24 cellular contexts compared by ENCODE assay signal in genomic region chr10:33326897-33327296, GRCh38. TPM values are rescaled to one million over a fixed set of nuclear protein-coding genes. Genes with fewer than 3 reads are reported as not detected.
A peak's percentile ranks its signal among the peaks of the same experiment; 100 is the strongest.
DNase-seq lines count a peak whose midpoint lies in the region; ATAC-seq and TF ChIP-seq lines count a peak whose summit lies in the region.
"Had no signal": no experiment of that assay in that cellular context is flagged by ENCODE, and none has a peak within 500 bp of the region (broad histone marks: within the 10 kb centered on the region; RNA-seq: fewer than 3 reads in every experiment).

No MANE protein-coding gene starts in this region.

- H3K9me3 ChIP-seq in IMR-90 (ENCODE audit: control insufficient read depth, insufficient read depth, low read length): no peaks in the 10 kb centered on the region
- H3K9me3 ChIP-seq in mammary epithelial cell (replicated peaks; ENCODE audit: insufficient read depth, low read length): no peaks in the 10 kb centered on the region
- H3K9me3 ChIP-seq in left ventricle myocardium inferior (replicated peaks): no peaks in the 10 kb centered on the region
- no peaks in the 10 kb centered on the region for H3K9me3 ChIP-seq in CD8-positive, alpha-beta T cell (ENCODE audit: low read length)
- H3K9me3 ChIP-seq: adrenal gland, thyroid gland had no signal

- H2BK5ac ChIP-seq in IMR-90 (ENCODE audit: low read depth, low read length, poor library complexity, severe bottlenecking): peak overlapping the region; percentile 66

- no peak overlapping the region for H3K18ac ChIP-seq in IMR-90 (ENCODE audit: low read depth, low read length)

- DNase-seq in IMR-90 (no peak), mammary epithelial cell (no peak), left ventricle myocardium inferior (no peak), renal cortical epithelial cell (ENCODE audit: low read depth) (peak; percentile 31), SK-N-DZ (ENCODE audit: low spot score) (no peak), substantia nigra (lab: John Stamatoyannopoulos, UW) (no peak)
- DNase-seq in CD8-positive, alpha-beta T cell: no peak
- DNase-seq: activated CD4-positive, alpha-beta T cell treated with anti-CD3 and anti-CD28 coated beads for 1 hour; activated CD8-positive, alpha-beta T cell treated with anti-CD3 and anti-CD28 coated beads, Interleukin-2, amount 10 ng/mL, durations not matched to agents 7 days and 5 days; activated gamma-delta T cell treated with Interleukin-2 at 50 U/mL for 16 hours; adrenal gland; CD4-positive, alpha-beta memory T cell; DMS153; HCEC 1CT; left colon; NCI-H1694 treated with DMSO at 0.1 percent for 48 hours; NCI-H69; SHP77; stimulated activated CD4-positive, alpha-beta T cell treated with anti-CD3 and anti-CD28 coated beads, Interleukin-4, amount 100 ng/mL, for 1 hour; stimulated activated naive CD4-positive, alpha-beta T cell; thyroid gland had no signal

- no peak for TF ChIP-seq CTCF in IMR-90 (conservative IDR thresholded peaks at IDR 0.05; ENCODE audit: low read depth, low read length)
- no peak for TF ChIP-seq CTCF in mammary epithelial cell (conservative IDR thresholded peaks at IDR 0.05 in 1 of 2, IDR thresholded peaks at IDR 0.05 in 1 of 2; ENCODE audit: extremely low read depth in 1 of 2, insufficient read depth in 1 of 2, low read depth in 1 of 2, low read length in 2 of 2)
- no peak for TF ChIP-seq CTCF in left ventricle myocardium inferior (IDR thresholded peaks at IDR 0.05; ENCODE audit: borderline replicate concordance)
- no peak for TF ChIP-seq CTCF in CD8-positive, alpha-beta T cell (IDR thresholded peaks at IDR 0.05)

- CTCF ChIA-PET in IMR-90 (lab: Yijun Ruan, JAX) (interaction anchor here (0.7 to 2.1 kb wide), 4 partner anchors 50 to 1119 kb away, joined by 3 to 10 read pairs (median 5); no protein-coding TSS in a partner anchor), mammary epithelial cell (lab: Charles Lee; ENCODE audit: low non-redundant PET) (no interaction called here)
- CTCF ChIA-PET in CD8-positive, alpha-beta T cell (lab: Charles Lee): no interaction called here

- no peak overlapping the region for H3K14ac ChIP-seq in IMR-90 (replicated peaks; ENCODE audit: low read depth, low read length)

- H4K20me1 ChIP-seq in IMR-90 (ENCODE audit: insufficient read depth, low read length) (no peaks in the 10 kb centered on the region), mammary epithelial cell (ENCODE audit: insufficient read depth, low read length) (no peaks in the 10 kb centered on the region)

- H3K9me3 Mint-ChIP-seq in CD8-positive, alpha-beta T cell: no peaks in the 10 kb centered on the region
- H3K9me3 Mint-ChIP-seq: CD4-positive, alpha-beta memory T cell; natural killer cell treated with Interleukin-12 subunit alpha and Interleukin-12 subunit beta and Interleukin-15 and Interleukin-18, amount 100 ng/mL, for 72 hours had no signal

- no peak for TF ChIP-seq RAD21 in IMR-90 (IDR thresholded peaks at IDR 0.05; ENCODE audit: low read length)

- peak overlapping the region; percentile 49; the same call in 1 of the 2 replicates for H3K23ac ChIP-seq in IMR-90 (ENCODE audit: low read depth, low read length)

- H3K79me1 ChIP-seq in IMR-90 (ENCODE audit: low read depth in 1 of 2, low read length in 2 of 2): peaks cover 15 to 48% of the 10 kb centered on the region in 2 experiments

- no peak overlapping the region for H2BK20ac ChIP-seq in IMR-90 (ENCODE audit: low read depth, low read length)

- no peak overlapping the region for H2BK15ac ChIP-seq in IMR-90 (ENCODE audit: low read depth, low read length)

- dilution Hi-C loops in IMR-90 (cut with HindIII; ENCODE audit: low sequenced_read_pairs, unreplicated experiment): no loop called here
- dilution Hi-C loops in mammary epithelial cell (cut with HindIII; ENCODE audit: low sequenced_read_pairs): no loop called here

- H3K79me2 ChIP-seq in mammary epithelial cell (ENCODE audit: insufficient read depth, low read length): peaks cover 100% of the 10 kb centered on the region

- no peak overlapping the region for H2BK120ac ChIP-seq in IMR-90 (ENCODE audit: low read depth, low read length)

- no peak for TF ChIP-seq POLR2A in IMR-90 (IDR thresholded peaks at IDR 0.05; ENCODE audit: low read depth, low read length)

- H3K4me3 ChIP-seq in IMR-90 (ENCODE audit: insufficient read depth, low read depth, low read length): no peak overlapping the region
- H3K4me3 ChIP-seq in mammary epithelial cell (replicated peaks in 1 of 3; ENCODE audit: insufficient read depth in 1 of 3, low read depth in 2 of 3, low read length in 3 of 3): no peak overlapping the region
- peak overlapping the region; percentile 82 for H3K4me3 ChIP-seq in left ventricle myocardium inferior
- H3K4me3 ChIP-seq in CD8-positive, alpha-beta T cell (ENCODE audit: low read depth, low read length): no peak overlapping the region
- H3K4me3 ChIP-seq: K562, skin epidermis, thyroid gland had no signal

- H3K9me1 ChIP-seq in IMR-90 (ENCODE audit: insufficient read depth, low read length): 0 out of 2 replicates have a peak, but pooled peaks cover 4% of the 10 kb centered on the region

- H3K4me1 Mint-ChIP-seq in CD8-positive, alpha-beta T cell (ENCODE audit: low read depth): peaks cover 6% of the 10 kb centered on the region

- no peak overlapping the region for H4K5ac ChIP-seq in IMR-90 (ENCODE audit: low read depth, low read length)

- no CpG with 5 or more reads among the region's 2 CpGs for WGBS in IMR-90 (ENCODE audit: extremely low coverage in 2 of 2, insufficient read length in 1 of 2), 2 experiments
- WGBS in mammary epithelial cell (ENCODE audit: low coverage, missing lambda C conversion rate): 88% methylated on average over 2 of the region's 2 CpGs

- H2AFZ ChIP-seq in IMR-90 (replicated peaks; ENCODE audit: low read length, poor library complexity) (no peak overlapping the region), mammary epithelial cell (ENCODE audit: low read depth, low read length) (no peak overlapping the region)

- POLR2A ChIA-PET in IMR-90 (lab: Charles Lee; ENCODE audit: unreplicated experiment): no interaction called here
- POLR2A ChIA-PET in CD8-positive, alpha-beta T cell (lab: Charles Lee): no interaction called here

- no peak overlapping the region for H2AK5ac ChIP-seq in IMR-90 (ENCODE audit: low read depth, low read length)

- H3K4ac ChIP-seq in IMR-90 (ENCODE audit: low read depth, low read length): no peak overlapping the region

- H2AK9ac ChIP-seq in IMR-90 (replicated peaks; ENCODE audit: low read depth, low read length, poor library complexity): no peak overlapping the region

- in situ Hi-C loops in IMR-90 (cut with MboI; ENCODE audit: low sequenced_read_pairs) (loop anchor here (25.0 kb wide), 2 partner anchors 585 to 785 kb away; no protein-coding TSS in a partner anchor), mammary epithelial cell (cut with MboI; ENCODE audit: low sequenced_read_pairs in 2 of 2) (loop anchor here (10.0 to 25.0 kb wide), 3 partner anchors 585 to 1328 kb away; no protein-coding TSS in a partner anchor)

- no peaks in the 10 kb centered on the region for H3K36me3 Mint-ChIP-seq in CD8-positive, alpha-beta T cell
- H3K36me3 Mint-ChIP-seq: CD4-positive, alpha-beta memory T cell; natural killer cell treated with Interleukin-12 subunit alpha and Interleukin-12 subunit beta and Interleukin-15 and Interleukin-18, amount 100 ng/mL, for 72 hours had no signal

- H3K27me3 Mint-ChIP-seq in CD8-positive, alpha-beta T cell (ENCODE audit: low read depth): peaks cover 29% of the 10 kb centered on the region

- H3K56ac ChIP-seq in IMR-90 (ENCODE audit: extremely low read depth, insufficient read depth, low read length): no peak overlapping the region

- intact Hi-C loops in IMR-90 (cut with micrococcal nuclease) (no loop called here), mammary epithelial cell (cut with micrococcal nuclease) (loop anchor here (10.0 kb wide), 1 partner anchor 532 kb away; no protein-coding TSS in a partner anchor), left ventricle myocardium inferior (cut with micrococcal nuclease) (no loop called here)
- intact Hi-C loops in CD8-positive, alpha-beta T cell (cut with DNase I, micrococcal nuclease): loop anchor here in 1 of 2 experiments (10.0 kb wide), 1 partner anchor 132 kb away; no protein-coding TSS in a partner anchor

- no peak overlapping the region for H3K4me3 Mint-ChIP-seq in CD8-positive, alpha-beta T cell
- H3K4me3 Mint-ChIP-seq: activated CD8-positive, alpha-beta T cell treated with anti-CD3 and anti-CD28 coated beads, Interleukin-2, amount 10 ng/mL, durations not matched to agents 7 days and 5 days; CD4-positive, alpha-beta memory T cell; natural killer cell treated with Interleukin-12 subunit alpha and Interleukin-12 subunit beta and Interleukin-15 and Interleukin-18, amount 100 ng/mL, for 72 hours had no signal

- H3K4me2 ChIP-seq in IMR-90 (ENCODE audit: low read depth, low read length) (peak overlapping the region; percentile 27; the same call in 1 of the 2 replicates), mammary epithelial cell (ENCODE audit: insufficient read depth, low read depth, low read length) (peak overlapping the region; percentile 25)

- no peak overlapping the region for H4K8ac ChIP-seq in IMR-90 (ENCODE audit: low read depth in 2 of 2, low read length in 2 of 2)

- H4K91ac ChIP-seq in IMR-90 (ENCODE audit: insufficient read depth, low read depth, low read length): no peak overlapping the region

- peaks cover 10% of the 10 kb centered on the region for H3K36me3 ChIP-seq in IMR-90 (ENCODE audit: control insufficient read depth, insufficient read depth, low read length)
- H3K36me3 ChIP-seq in mammary epithelial cell (ENCODE audit: insufficient read depth, low read length): peaks cover 67% of the 10 kb centered on the region
- H3K36me3 ChIP-seq in left ventricle myocardium inferior: peaks cover 66% of the 10 kb centered on the region
- no peaks in the 10 kb centered on the region for H3K36me3 ChIP-seq in CD8-positive, alpha-beta T cell (ENCODE audit: insufficient read depth, low read length)

- H3K27me3 ChIP-seq in IMR-90 (ENCODE audit: control insufficient read depth, insufficient read depth, low read length) (no peaks in the 10 kb centered on the region), mammary epithelial cell (ENCODE audit: insufficient read depth, low read length) (no peaks in the 10 kb centered on the region), left ventricle myocardium inferior (ENCODE audit: low read depth) (no peaks in the 10 kb centered on the region)
- peaks cover 8% of the 10 kb centered on the region for H3K27me3 ChIP-seq in CD8-positive, alpha-beta T cell (ENCODE audit: insufficient read depth, low read length)
- H3K27me3 ChIP-seq: adrenal gland, thyroid gland had no signal

- H3K9ac ChIP-seq in IMR-90 (ENCODE audit: low read depth, low read length): no peak overlapping the region
- no peak overlapping the region for H3K9ac ChIP-seq in mammary epithelial cell (ENCODE audit: insufficient read depth, low read length)

- BruUV-seq in IMR-90 (replicated peaks; lab: Mats Ljungman, UMichigan) (no TSS peak), mammary epithelial cell (replicated peaks; lab: Mats Ljungman, UMichigan) (no TSS peak)

- no peak overlapping the region for H3K27ac Mint-ChIP-seq in CD8-positive, alpha-beta T cell
- H3K27ac Mint-ChIP-seq: activated CD8-positive, alpha-beta T cell treated with anti-CD3 and anti-CD28 coated beads, Interleukin-2, amount 10 ng/mL, durations not matched to agents 7 days and 5 days; CD4-positive, alpha-beta memory T cell; natural killer cell treated with Interleukin-12 subunit alpha and Interleukin-12 subunit beta and Interleukin-15 and Interleukin-18, amount 100 ng/mL, for 72 hours had no signal

- ATAC-seq in IMR-90 (ENCODE audit: low read depth): 0 out of 2 replicates have a peak, but pooled peaks have one; percentile 9
- ATAC-seq in CD8-positive, alpha-beta T cell: no peak
- ATAC-seq: activated CD8-positive, alpha-beta T cell treated with anti-CD3 and anti-CD28 coated beads, Interleukin-2, amount 10 ng/mL, durations not matched to agents 7 days and 5 days; K562; left colon; natural killer cell treated with Interleukin-12 subunit alpha and Interleukin-12 subunit beta and Interleukin-15 and Interleukin-18, amount 100 ng/mL, for 72 hours had no signal

- H3K4me1 ChIP-seq in IMR-90 (ENCODE audit: control insufficient read depth, insufficient read depth, low read length) (peaks cover 10% of the 10 kb centered on the region), mammary epithelial cell (ENCODE audit: insufficient read depth, low read length) (peaks cover 39% of the 10 kb centered on the region), left ventricle myocardium inferior (peaks cover 99% of the 10 kb centered on the region)
- H3K4me1 ChIP-seq in CD8-positive, alpha-beta T cell (ENCODE audit: insufficient read depth, low read length): peaks cover 5% of the 10 kb centered on the region

- peak overlapping the region; percentile 28; the same call in 1 of the 2 replicates for H3K27ac ChIP-seq in IMR-90 (ENCODE audit: insufficient read depth, low read length)
- no peak overlapping the region for H3K27ac ChIP-seq in mammary epithelial cell (ENCODE audit: insufficient read depth, low read depth, low read length)
- H3K27ac ChIP-seq in left ventricle myocardium inferior (replicated peaks): peak overlapping the region; percentile 99
- no peak overlapping the region for H3K27ac ChIP-seq in CD8-positive, alpha-beta T cell (ENCODE audit: low read depth, low read length)
- no peak overlapping the region for H3K27ac ChIP-seq in substantia nigra (ENCODE audit: low read depth, low read length, poor library complexity, severe bottlenecking)
- H3K27ac ChIP-seq: adrenal gland had no signal

RNA-seq across cellular contexts. Expression of gene NRP1, which starts 7.6 kb away (rescaled TPM):
- total RNA-seq in IMR-90 (2012; rRNA removed) (191 and 227 TPM in 2 replicates), mammary epithelial cell (100 to 1,000 TPM in 1 of 2 donors, 10 to 100 TPM in 1; 40.2 to 226 TPM), left ventricle myocardium inferior (168 TPM), renal cortical epithelial cell (52.3 and 281 TPM in 2 replicates)
- polyA plus RNA-seq in IMR-90 (2012; rRNA removed) (87.5 and 108 TPM in 2 replicates), mammary epithelial cell (81.4 TPM)
- polyA plus RNA-seq in IMR-90 (2012; cell fraction: cytosol; rRNA removed): 35.8 and 44.6 TPM in 2 replicates
- 31.3 and 126 TPM in 2 replicates for polyA plus RNA-seq in IMR-90 (2012; cell fraction: nucleus; rRNA removed; ENCODE audit: low replicate concordance)
- 253 TPM for polyA minus RNA-seq in mammary epithelial cell
- not detected for total RNA-seq in CD8-positive, alpha-beta T cell
- 32.4 and 36.6 TPM in 2 replicates for polyA plus RNA-seq in SK-N-DZ (2014; cell fraction: cytosol; rRNA removed)
- polyA plus RNA-seq in SK-N-DZ (2014; cell fraction: nucleus; rRNA removed): 28.2 and 32.6 TPM in 2 replicates
- polyA plus RNA-seq: CD4-positive, alpha-beta memory T cell had no signal

Comparison
In these comparisons a context has a peak if more than half of its experiments do, and no peak if none do; other contexts are left out.
1. H3K27ac ChIP-seq: peak in IMR-90 (single experiment) and left ventricle myocardium inferior (single experiment); none in mammary epithelial cell (single experiment), CD8-positive, alpha-beta T cell (single experiment) and substantia nigra (single experiment).
2. RNA of gene NRP1, which starts 7.6 kb away (total RNA-seq): 52.3 to 281 TPM in renal cortical epithelial cell, 191 to 227 TPM in IMR-90, 40.2 to 226 TPM in mammary epithelial cell and 168 TPM in left ventricle myocardium inferior (single experiment); not detected in CD8-positive, alpha-beta T cell; every median in the first group is over 10 times any median in the second.